Comparison of ENCODE assay signal across 7 cellular contexts in the genomic region with DNA sequence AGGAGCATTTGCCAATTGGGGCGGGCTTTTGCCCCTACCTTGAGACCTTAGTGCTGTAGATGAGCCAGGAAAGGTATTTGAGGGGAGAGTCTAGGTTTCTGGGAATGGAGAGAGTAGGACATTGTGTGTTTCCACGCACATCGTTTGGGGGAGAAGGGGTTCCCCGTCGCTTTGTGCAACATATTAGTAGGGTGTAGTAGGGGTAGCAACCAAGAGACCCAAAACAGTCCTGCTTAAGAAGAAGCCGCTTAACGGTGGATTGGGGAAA. TPM values are rescaled to one million over a fixed set of nuclear protein-coding genes. Genes with fewer than 3 reads are reported as not detected.
DNase-seq lines count a peak whose midpoint lies in the region; ATAC-seq and TF ChIP-seq lines count a peak whose summit lies in the region.

No MANE protein-coding gene starts in this region.

- DNase-seq in WTC11 (ENCODE audit: low spot score) (no peak), right cardiac atrium (no peak), AML-193 (lab: John Stamatoyannopoulos, UW) (no peak), NCI-H2171 treated with DMSO at 0.1 percent for 48 hours (lab: John Stamatoyannopoulos, UW) (no peak)
- no peak for DNase-seq in stimulated activated effector memory CD8-positive, alpha-beta T cell treated with anti-CD3 and anti-CD28 coated beads, Interleukin-12 subunit alpha, Interleukin-12 subunit beta, amount 100 ng/mL, for 72 hours (ENCODE audit: low spot score in 2 of 2)

- H3K9me3 ChIP-seq in right cardiac atrium (ENCODE audit: control insufficient read depth, low read length) = no peaks in the 10 kb centered on the region

- no peak for TF ChIP-seq CTCF in WTC11 (IDR thresholded peaks at IDR 0.05)

- H3K36me3 Mint-ChIP-seq in WTC11 = peaks cover 26% of the 10 kb centered on the region
- H3K36me3 Mint-ChIP-seq in stimulated activated effector memory CD8-positive, alpha-beta T cell treated with anti-CD3 and anti-CD28 coated beads, Interleukin-12 subunit alpha, Interleukin-12 subunit beta, amount 100 ng/mL, for 72 hours = peaks cover 49% of the 10 kb centered on the region

- H3K27ac ChIP-seq in right cardiac atrium (ENCODE audit: low read length) = peak overlapping the region; percentile 97

- H3K4me3 Mint-ChIP-seq in WTC11 = peak overlapping the region; percentile 99
- H3K4me3 Mint-ChIP-seq in stimulated activated effector memory CD8-positive, alpha-beta T cell treated with anti-CD3 and anti-CD28 coated beads, Interleukin-12 subunit alpha, Interleukin-12 subunit beta, amount 100 ng/mL, for 72 hours = peak overlapping the region; percentile 87

- H3K27me3 ChIP-seq in right cardiac atrium (ENCODE audit: control insufficient read depth, insufficient read depth) = no peaks in the 10 kb centered on the region

- ATAC-seq in GM21825 (IDR thresholded peaks at IDR 0.05; ENCODE audit: unreplicated experiment) = peak; percentile 0
- no peak; the same call in 1 of the 2 replicates for ATAC-seq in WTC11
- no peak for ATAC-seq in right cardiac atrium
- no peak for ATAC-seq in stimulated activated effector memory CD8-positive, alpha-beta T cell treated with anti-CD3 and anti-CD28 coated beads, Interleukin-12 subunit alpha, Interleukin-12 subunit beta, amount 100 ng/mL, for 72 hours
- no peak for ATAC-seq in GM19328 (IDR thresholded peaks at IDR 0.05; ENCODE audit: unreplicated experiment)

- peaks cover 16% of the 10 kb centered on the region for H3K4me1 Mint-ChIP-seq in WTC11
- peaks cover 24% of the 10 kb centered on the region for H3K4me1 Mint-ChIP-seq in stimulated activated effector memory CD8-positive, alpha-beta T cell treated with anti-CD3 and anti-CD28 coated beads, Interleukin-12 subunit alpha, Interleukin-12 subunit beta, amount 100 ng/mL, for 72 hours

- H3K4me1 ChIP-seq in right cardiac atrium (ENCODE audit: control insufficient read depth, insufficient read depth, low read length) = no peaks in the 10 kb centered on the region

- H3K27ac Mint-ChIP-seq in WTC11 = peak overlapping the region; percentile 97
- H3K27ac Mint-ChIP-seq in stimulated activated effector memory CD8-positive, alpha-beta T cell treated with anti-CD3 and anti-CD28 coated beads, Interleukin-12 subunit alpha, Interleukin-12 subunit beta, amount 100 ng/mL, for 72 hours = peak overlapping the region; percentile 98

- H3K27me3 Mint-ChIP-seq in WTC11 (ENCODE audit: low read depth) = no peaks in the 10 kb centered on the region; the same call in 1 of the 2 replicates

- intact Hi-C loops in right cardiac atrium (cut with DNase I) = loop anchor here in 2 of 4 donors (2.0 to 5.0 kb wide), 2 partner anchors 34 to 36 kb away; a partner anchor contains a TSS

- no peaks in the 10 kb centered on the region for H3K9me3 Mint-ChIP-seq in WTC11
- H3K9me3 Mint-ChIP-seq in stimulated activated effector memory CD8-positive, alpha-beta T cell treated with anti-CD3 and anti-CD28 coated beads, Interleukin-12 subunit alpha, Interleukin-12 subunit beta, amount 100 ng/mL, for 72 hours = no peaks in the 10 kb centered on the region

- POLR2A ChIA-PET in WTC11 (lab: Charles Lee) = interaction anchor here (0.6 to 3.2 kb wide), 14 partner anchors 9 to 643 kb away, joined by 3 to 15 read pairs (median 4); a partner anchor contains a TSS

- CTCF ChIA-PET in WTC11 (lab: Charles Lee) = interaction anchor here (0.6 to 3.9 kb wide), 7 partner anchors 52 to 436 kb away, joined by 3 to 27 read pairs (median 5); a partner anchor contains a TSS

- 2% methylated on average over 7 of the region's 7 CpGs for WGBS in right cardiac atrium

- H3K4me3 ChIP-seq in right cardiac atrium (ENCODE audit: low read length) = peak overlapping the region; percentile 59

TF ChIP-seq in WTC11, 78 proteins besides CTCF, POLR2A, EP300 and RAD21:
- no peak for TF ChIP-seq GABPB1 (CRISPR knock-in tag; IDR thresholded peaks at IDR 0.05)
- 0 out of 2 replicates have a peak, but pooled peaks have one; percentile 30 for TF ChIP-seq PRRX2 (CRISPR knock-in tag; IDR thresholded peaks at IDR 0.05)

RNA-seq across cellular contexts. Expression of a gene that starts 0.7 kb away (rescaled TPM):
- total RNA-seq in WTC11 (2021) (394 to 436 TPM (median 420 TPM) in 3 replicates), right cardiac atrium (100 to 1,000 TPM; 127 to 176 (median 150) TPM)
- 116 TPM for polyA plus RNA-seq in right cardiac atrium

RNA-seq across cellular contexts. Expression of a gene that starts 36.3 kb away (rescaled TPM):
- total RNA-seq in WTC11 (2021) (987 to 1,052 TPM (median 1,025 TPM) in 3 replicates), right cardiac atrium (100 to 1,000 TPM; 541 to 618 (median 568) TPM)
- polyA plus RNA-seq in right cardiac atrium = 852 TPM

RNA-seq across cellular contexts. Expression of a gene that starts 43.0 kb away (rescaled TPM):
- total RNA-seq in WTC11 (2021) (971 to 1,064 TPM (median 1,005 TPM) in 3 replicates), right cardiac atrium (1,000 to 10,000 TPM; 1,684 to 2,029 (median 1,762) TPM)
- polyA plus RNA-seq in right cardiac atrium = 1,409 TPM

RNA-seq across cellular contexts. Expression of a gene that starts 58.7 kb away (rescaled TPM):
- total RNA-seq in WTC11 (2021) (103 to 114 TPM (median 108 TPM) in 3 replicates), right cardiac atrium (10 to 100 TPM; 38.4 to 49.2 (median 48.1) TPM)
- polyA plus RNA-seq in right cardiac atrium = 30.2 TPM
